ENCODE assay signal across 18 cellular contexts in the genomic region with DNA sequence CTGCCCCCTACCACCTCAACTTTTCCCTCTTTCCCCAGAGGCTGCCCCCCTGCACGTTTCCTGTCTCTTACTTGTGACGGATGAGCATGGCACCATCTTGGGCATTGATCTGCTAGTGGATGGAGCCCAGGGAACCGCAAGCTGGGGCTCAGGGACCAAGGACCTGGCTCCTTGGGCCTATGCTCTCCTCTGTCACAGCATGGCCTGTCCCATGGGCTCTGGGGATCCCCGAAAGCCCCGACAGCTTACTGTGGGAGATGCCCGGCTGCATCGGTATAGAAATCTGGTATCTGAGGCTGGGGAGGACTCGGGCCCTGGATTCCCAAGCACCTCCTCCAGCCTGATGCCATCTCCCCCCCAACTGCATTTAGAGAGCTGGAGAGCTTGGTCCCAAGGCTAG. TPM values are rescaled to one million over a fixed set of nuclear protein-coding genes. Genes with fewer than 3 reads are reported as not detected.
DNase-seq lines count a peak whose midpoint lies in the region; ATAC-seq, FAIRE-seq and TF ChIP-seq lines count a peak whose summit lies in the region.
"Had no signal": no experiment of that assay in that cellular context is flagged by ENCODE, and none has a peak within 500 bp of the region (broad histone marks: within the 10 kb centered on the region; RNA-seq: fewer than 3 reads in every experiment).

No MANE protein-coding gene starts in this region.

- no peak overlapping the region for H2BK15ac ChIP-seq in neuronal stem cell (ENCODE audit: low read length)

- no peak overlapping the region for H3K4me2 ChIP-seq in neuronal stem cell (ENCODE audit: insufficient read depth, low read length, poor library complexity, severe bottlenecking)

- H2AK5ac ChIP-seq in neuronal stem cell (ENCODE audit: low read depth, low read length), result no peak overlapping the region

- peaks cover 27% of the 10 kb centered on the region for H3K4me1 Mint-ChIP-seq in activated CD4-positive, alpha-beta T cell treated with anti-CD3 and anti-CD28 coated beads, Interleukin-2, amount 10 ng/mL, durations not matched to agents 7 days and 5 days
- peaks cover 22% of the 10 kb centered on the region for H3K4me1 Mint-ChIP-seq in activated CD4-positive, alpha-beta T cell treated with anti-CD3 and anti-CD28 coated beads for 36 hours
- peaks cover 13 to 23% (median 22%) of the 10 kb centered on the region in 3 donors for H3K4me1 Mint-ChIP-seq in T-cell

- no peak for ATAC-seq in activated CD4-positive, alpha-beta T cell treated with anti-CD3 and anti-CD28 coated beads for 36 hours
- ATAC-seq in T-cell (replicated peaks in 1 of 4), result no peak
- no peak for ATAC-seq in lower lobe of right lung
- ATAC-seq: K562 had no signal

- no peak overlapping the region for H3K4ac ChIP-seq in neuronal stem cell (ENCODE audit: low read length)

- DNase-seq in activated CD4-positive, alpha-beta T cell treated with anti-CD3 and anti-CD28 coated beads, Interleukin-2, amount 10 ng/mL, durations not matched to agents 7 days and 5 days, result no peak
- no peak for DNase-seq in activated CD4-positive, alpha-beta T cell treated with anti-CD3 and anti-CD28 coated beads for 36 hours
- DNase-seq in T-cell (no peak), lower lobe of right lung (peak; percentile 26), neuronal stem cell (ENCODE audit: low spot score) (no peak), glomerular visceral epithelial cell (ENCODE audit: extremely low spot score) (no peak), HEK293T (ENCODE audit: extremely low spot score) (no peak), HTR-8/SVneo (ENCODE audit: insufficient read length, low spot score) (no peak)
- DNase-seq: DND-41, GDM1, GM23248, NCI-H1092, NCI-H69 had no signal

- H3K27me3 ChIP-seq in lower lobe of right lung (ENCODE audit: low read depth) (peaks cover 7% of the 10 kb centered on the region), neuronal stem cell (ENCODE audit: control insufficient read depth in 3 of 3, insufficient read depth in 3 of 3, low read depth in 1 of 3, low read length in 3 of 3) (peaks cover 23 to 98% (median 71%) of the 10 kb centered on the region in 3 experiments)

- H2BK5ac ChIP-seq in neuronal stem cell (ENCODE audit: low read length), result no peak overlapping the region

- no CpG with 5 or more reads among the region's 8 CpGs for WGBS in neuronal stem cell (ENCODE audit: extremely low coverage in 2 of 2, insufficient read length in 2 of 2, insufficient replicate concordance in 1 of 2), 2 donors

- no peak for TF ChIP-seq CTCF in lower lobe of right lung (IDR thresholded peaks at IDR 0.05)

- intact Hi-C loops in activated CD4-positive, alpha-beta T cell treated with anti-CD3 and anti-CD28 coated beads for 36 hours (cut with DNase I, micrococcal nuclease), result no loop called here
- intact Hi-C loops in lower lobe of right lung (cut with DNase I), result no loop called here

- H3K9ac ChIP-seq in neuronal stem cell (ENCODE audit: low read depth, low read length, poor library complexity), result no peak overlapping the region
- H3K9ac ChIP-seq: GM23248 had no signal

- peaks cover 13% of the 10 kb centered on the region for H3K4me1 ChIP-seq in lower lobe of right lung
- H3K4me1 ChIP-seq in neuronal stem cell (ENCODE audit: control insufficient read depth in 2 of 2, insufficient read depth in 1 of 2, low read depth in 1 of 2, low read length in 2 of 2), result peaks cover 5 to 7% of the 10 kb centered on the region in 2 donors

- H3K18ac ChIP-seq in neuronal stem cell (ENCODE audit: low read length), result peak overlapping the region; percentile 38

- H2BK120ac ChIP-seq in neuronal stem cell (ENCODE audit: low read depth, low read length), result no peak overlapping the region

- H3K27ac ChIP-seq in lower lobe of right lung, result no peak overlapping the region
- no peak overlapping the region for H3K27ac ChIP-seq in neuronal stem cell (replicated peaks; ENCODE audit: low read length)
- H3K27ac ChIP-seq: GM23248, HL-60 had no signal

- H3K14ac ChIP-seq in neuronal stem cell (ENCODE audit: low read length), result peak overlapping the region; percentile 71

- H3K9me3 ChIP-seq in lower lobe of right lung, result no peaks in the 10 kb centered on the region
- peaks cover 0 to 4% of the 10 kb centered on the region in 2 donors for H3K9me3 ChIP-seq in neuronal stem cell (replicated peaks in 1 of 2; ENCODE audit: control insufficient read depth in 2 of 2, insufficient read depth in 1 of 2, low read depth in 1 of 2, low read length in 2 of 2)

- H4K8ac ChIP-seq in neuronal stem cell (ENCODE audit: low read depth, low read length), result no peak overlapping the region

- peak overlapping the region; percentile 20 for H3K23ac ChIP-seq in neuronal stem cell (ENCODE audit: low read depth, low read length, poor library complexity)

- peak overlapping the region; percentile 36 for H3K4me3 Mint-ChIP-seq in activated CD4-positive, alpha-beta T cell treated with anti-CD3 and anti-CD28 coated beads, Interleukin-2, amount 10 ng/mL, durations not matched to agents 7 days and 5 days
- no peak overlapping the region for H3K4me3 Mint-ChIP-seq in activated CD4-positive, alpha-beta T cell treated with anti-CD3 and anti-CD28 coated beads for 36 hours
- peak overlapping the region; percentile 39 to 62 (median 51) for H3K4me3 Mint-ChIP-seq in T-cell

- H3K27me3 Mint-ChIP-seq in activated CD4-positive, alpha-beta T cell treated with anti-CD3 and anti-CD28 coated beads, Interleukin-2, amount 10 ng/mL, durations not matched to agents 7 days and 5 days, result peaks cover 41% of the 10 kb centered on the region
- peaks cover 27% of the 10 kb centered on the region for H3K27me3 Mint-ChIP-seq in activated CD4-positive, alpha-beta T cell treated with anti-CD3 and anti-CD28 coated beads for 36 hours
- H3K27me3 Mint-ChIP-seq in T-cell, result peaks cover 4 to 19% of the 10 kb centered on the region in 2 donors

- CTCF ChIA-PET in activated CD4-positive, alpha-beta T cell treated with anti-CD3 and anti-CD28 coated beads, Interleukin-2, amount 10 ng/mL, durations not matched to agents 7 days and 5 days (lab: Charles Lee), result interaction anchor here (0.7 kb wide), 1 partner anchor 48 kb away, joined by 3 read pairs; no protein-coding TSS in a partner anchor
- CTCF ChIA-PET in activated CD4-positive, alpha-beta T cell treated with anti-CD3 and anti-CD28 coated beads for 36 hours (lab: Charles Lee), result no interaction called here
- CTCF ChIA-PET in T-cell (lab: Charles Lee) (no interaction called here), HEK293T (lab: Yijun Ruan, JAX) (interaction anchor here (0.7 kb wide), 1 partner anchor 21 kb away, joined by 3 read pairs; no protein-coding TSS in a partner anchor)

- peaks cover 2% of the 10 kb centered on the region for H3K79me1 ChIP-seq in neuronal stem cell (ENCODE audit: low read depth, low read length)

- H2BK12ac ChIP-seq in neuronal stem cell (ENCODE audit: low read length), result peak overlapping the region; percentile 22

- no peaks in the 10 kb centered on the region for H3K9me3 Mint-ChIP-seq in activated CD4-positive, alpha-beta T cell treated with anti-CD3 and anti-CD28 coated beads, Interleukin-2, amount 10 ng/mL, durations not matched to agents 7 days and 5 days
- no peaks in the 10 kb centered on the region for H3K9me3 Mint-ChIP-seq in activated CD4-positive, alpha-beta T cell treated with anti-CD3 and anti-CD28 coated beads for 36 hours (ENCODE audit: low read depth)
- no peaks in the 10 kb centered on the region for H3K9me3 Mint-ChIP-seq in T-cell

- no peak overlapping the region for H4K91ac ChIP-seq in neuronal stem cell (ENCODE audit: low read depth, low read length, poor library complexity)

- no peaks in the 10 kb centered on the region for H3K36me3 ChIP-seq in lower lobe of right lung
- H3K36me3 ChIP-seq in neuronal stem cell (replicated peaks in 1 of 2; ENCODE audit: control insufficient read depth in 2 of 2, insufficient read depth in 2 of 2, low read length in 2 of 2), result no peaks in the 10 kb centered on the region

- H3K27ac Mint-ChIP-seq in activated CD4-positive, alpha-beta T cell treated with anti-CD3 and anti-CD28 coated beads, Interleukin-2, amount 10 ng/mL, durations not matched to agents 7 days and 5 days, result no peak overlapping the region
- no peak overlapping the region for H3K27ac Mint-ChIP-seq in activated CD4-positive, alpha-beta T cell treated with anti-CD3 and anti-CD28 coated beads for 36 hours
- H3K27ac Mint-ChIP-seq in T-cell, result no peak overlapping the region

- H3K4me3 ChIP-seq in lower lobe of right lung, result no peak overlapping the region
- no peak overlapping the region for H3K4me3 ChIP-seq in neuronal stem cell (ENCODE audit: low read length in 2 of 2)
- H3K4me3 ChIP-seq: GM23248, K562 had no signal

- H3K36me3 Mint-ChIP-seq in activated CD4-positive, alpha-beta T cell treated with anti-CD3 and anti-CD28 coated beads, Interleukin-2, amount 10 ng/mL, durations not matched to agents 7 days and 5 days (ENCODE audit: low read depth), result peaks cover 6% of the 10 kb centered on the region
- H3K36me3 Mint-ChIP-seq in activated CD4-positive, alpha-beta T cell treated with anti-CD3 and anti-CD28 coated beads for 36 hours (ENCODE audit: low read depth), result no peaks in the 10 kb centered on the region
- H3K36me3 Mint-ChIP-seq in T-cell, result no peaks in the 10 kb centered on the region

- POLR2A ChIA-PET in activated CD4-positive, alpha-beta T cell treated with anti-CD3 and anti-CD28 coated beads, Interleukin-2, amount 10 ng/mL, durations not matched to agents 7 days and 5 days (lab: Charles Lee), result no interaction called here
- POLR2A ChIA-PET in activated CD4-positive, alpha-beta T cell treated with anti-CD3 and anti-CD28 coated beads for 36 hours (lab: Charles Lee), result no interaction called here
- POLR2A ChIA-PET in T-cell (lab: Charles Lee) (interaction anchor here (0.7 kb wide), 2 partner anchors 33 to 227 kb away, joined by 6 to 7 read pairs; no protein-coding TSS in a partner anchor), HEK293T (lab: Yijun Ruan, JAX) (interaction anchor here (2.9 kb wide), 1 partner anchor 11 kb away, joined by 10 read pairs; a partner anchor contains a TSS)

- no peak for FAIRE-seq in HTR-8/SVneo (lab: Jason Lieb, UNC)
- FAIRE-seq: A204.1, GM12892, GM19239, K562 had no signal

- no peak overlapping the region for H2AFZ ChIP-seq in neuronal stem cell (ENCODE audit: low read length)
- H2AFZ ChIP-seq: GM23248 had no signal

RNA-seq across cellular contexts. Expression of a gene that starts 1.8 kb away (rescaled TPM):
- 1 to 10 TPM in 1 of 2 experiments, under 1 TPM in 1; 0.94 to 1.6 TPM for total RNA-seq in activated CD4-positive, alpha-beta T cell treated with anti-CD3 and anti-CD28 coated beads, Interleukin-2, amount 10 ng/mL, durations not matched to agents 7 days and 5 days
- 1 to 10 TPM; 1.7 to 2.5 TPM for total RNA-seq in activated CD4-positive, alpha-beta T cell treated with anti-CD3 and anti-CD28 coated beads for 36 hours
- total RNA-seq in T-cell (10 to 100 TPM in 1 of 5 donors, 1 to 10 TPM in 4; 2.5 to 11.2 (median 3.1) TPM), lower lobe of right lung (249 TPM)
- polyA plus RNA-seq in neuronal stem cell (2013, experiment 1 of 2), result 0.20 TPM
- 0.24 TPM for polyA plus RNA-seq in neuronal stem cell (2013, experiment 2 of 2)

RNA-seq across cellular contexts. Expression of a gene that starts 1.9 kb away (rescaled TPM):
- under 1 TPM in 1 of 2 experiments, not detected in 1; 0.07 TPM for total RNA-seq in activated CD4-positive, alpha-beta T cell treated with anti-CD3 and anti-CD28 coated beads, Interleukin-2, amount 10 ng/mL, durations not matched to agents 7 days and 5 days
- under 1 TPM; 0.09 to 0.11 TPM for total RNA-seq in activated CD4-positive, alpha-beta T cell treated with anti-CD3 and anti-CD28 coated beads for 36 hours
- total RNA-seq in T-cell (1 to 10 TPM in 1 of 5 donors, under 1 TPM in 4; 0.29 to 1.4 (median 0.44) TPM), lower lobe of right lung (13.3 TPM)
- polyA plus RNA-seq in neuronal stem cell (2013, experiment 1 of 2), result 0.17 TPM
- polyA plus RNA-seq in neuronal stem cell (2013, experiment 2 of 2), result 0.14 TPM
- polyA plus RNA-seq: K562 had no signal

RNA-seq across cellular contexts. Expression of a gene that starts 10.3 kb away (rescaled TPM):
- 10 to 100 TPM; 19.6 to 23.6 TPM for total RNA-seq in activated CD4-positive, alpha-beta T cell treated with anti-CD3 and anti-CD28 coated beads, Interleukin-2, amount 10 ng/mL, durations not matched to agents 7 days and 5 days
- 10 to 100 TPM; 16.7 to 22.9 TPM for total RNA-seq in activated CD4-positive, alpha-beta T cell treated with anti-CD3 and anti-CD28 coated beads for 36 hours
- total RNA-seq in T-cell (10 to 100 TPM in 4 of 5 donors, 1 to 10 TPM in 1; 9.0 to 33.1 (median 28.6) TPM), lower lobe of right lung (22.9 TPM)
- 25.0 TPM for polyA plus RNA-seq in neuronal stem cell (2013, experiment 1 of 2)
- 26.3 TPM for polyA plus RNA-seq in neuronal stem cell (2013, experiment 2 of 2)

RNA-seq across cellular contexts. Expression of a gene that starts 30.1 kb away (rescaled TPM):
- not detected for total RNA-seq in activated CD4-positive, alpha-beta T cell treated with anti-CD3 and anti-CD28 coated beads, Interleukin-2, amount 10 ng/mL, durations not matched to agents 7 days and 5 days
- total RNA-seq in activated CD4-positive, alpha-beta T cell treated with anti-CD3 and anti-CD28 coated beads for 36 hours, result not detected
- total RNA-seq in T-cell (not detected), lower lobe of right lung (not detected)
- not detected for polyA plus RNA-seq in neuronal stem cell (2013, experiment 1 of 2)
- polyA plus RNA-seq in neuronal stem cell (2013, experiment 2 of 2), result not detected
- total RNA-seq: GM23248, K562 had no signal
- polyA plus RNA-seq: GM23248, K562 had no signal

RNA-seq across cellular contexts. Expression of a gene that starts 31.1 kb away (rescaled TPM):
- 100 to 1,000 TPM; 323 to 336 TPM for total RNA-seq in activated CD4-positive, alpha-beta T cell treated with anti-CD3 and anti-CD28 coated beads, Interleukin-2, amount 10 ng/mL, durations not matched to agents 7 days and 5 days
- 100 to 1,000 TPM; 168 to 175 TPM for total RNA-seq in activated CD4-positive, alpha-beta T cell treated with anti-CD3 and anti-CD28 coated beads for 36 hours
- total RNA-seq in T-cell (100 to 1,000 TPM; 247 to 374 (median 325) TPM), lower lobe of right lung (201 TPM)
- polyA plus RNA-seq in neuronal stem cell (2013, experiment 1 of 2), result 76.8 TPM
- polyA plus RNA-seq in neuronal stem cell (2013, experiment 2 of 2), result 75.4 TPM

Comparison
In these comparisons a context has a peak if more than half of its experiments do, and no peak if none do; other contexts are left out.
1. CTCF ChIA-PET loops: an anchor here in activated CD4-positive, alpha-beta T cell treated with anti-CD3 and anti-CD28 coated beads, Interleukin-2, amount 10 ng/mL, durations not matched to agents 7 days and 5 days (0.7 kb wide) and HEK293T (0.7 kb wide); none called in activated CD4-positive, alpha-beta T cell treated with anti-CD3 and anti-CD28 coated beads for 36 hours and T-cell.
2. RNA of a gene that starts 1.8 kb away (total RNA-seq): 249 TPM in lower lobe of right lung (single experiment); 2.5 to 11.2 TPM in T-cell, 1.7 to 2.5 TPM in activated CD4-positive, alpha-beta T cell treated with anti-CD3 and anti-CD28 coated beads for 36 hours and 0.94 to 1.6 TPM in activated CD4-positive, alpha-beta T cell treated with anti-CD3 and anti-CD28 coated beads, Interleukin-2, amount 10 ng/mL, durations not matched to agents 7 days and 5 days; every median in the first group is over 10 times any median in the second.
3. POLR2A ChIA-PET loops: an anchor here in T-cell (0.7 kb wide) and HEK293T (2.9 kb wide); none called in activated CD4-positive, alpha-beta T cell treated with anti-CD3 and anti-CD28 coated beads, Interleukin-2, amount 10 ng/mL, durations not matched to agents 7 days and 5 days and activated CD4-positive, alpha-beta T cell treated with anti-CD3 and anti-CD28 coated beads for 36 hours.